ENCODE assay signal across 1 cellular context in the genomic region with DNA sequence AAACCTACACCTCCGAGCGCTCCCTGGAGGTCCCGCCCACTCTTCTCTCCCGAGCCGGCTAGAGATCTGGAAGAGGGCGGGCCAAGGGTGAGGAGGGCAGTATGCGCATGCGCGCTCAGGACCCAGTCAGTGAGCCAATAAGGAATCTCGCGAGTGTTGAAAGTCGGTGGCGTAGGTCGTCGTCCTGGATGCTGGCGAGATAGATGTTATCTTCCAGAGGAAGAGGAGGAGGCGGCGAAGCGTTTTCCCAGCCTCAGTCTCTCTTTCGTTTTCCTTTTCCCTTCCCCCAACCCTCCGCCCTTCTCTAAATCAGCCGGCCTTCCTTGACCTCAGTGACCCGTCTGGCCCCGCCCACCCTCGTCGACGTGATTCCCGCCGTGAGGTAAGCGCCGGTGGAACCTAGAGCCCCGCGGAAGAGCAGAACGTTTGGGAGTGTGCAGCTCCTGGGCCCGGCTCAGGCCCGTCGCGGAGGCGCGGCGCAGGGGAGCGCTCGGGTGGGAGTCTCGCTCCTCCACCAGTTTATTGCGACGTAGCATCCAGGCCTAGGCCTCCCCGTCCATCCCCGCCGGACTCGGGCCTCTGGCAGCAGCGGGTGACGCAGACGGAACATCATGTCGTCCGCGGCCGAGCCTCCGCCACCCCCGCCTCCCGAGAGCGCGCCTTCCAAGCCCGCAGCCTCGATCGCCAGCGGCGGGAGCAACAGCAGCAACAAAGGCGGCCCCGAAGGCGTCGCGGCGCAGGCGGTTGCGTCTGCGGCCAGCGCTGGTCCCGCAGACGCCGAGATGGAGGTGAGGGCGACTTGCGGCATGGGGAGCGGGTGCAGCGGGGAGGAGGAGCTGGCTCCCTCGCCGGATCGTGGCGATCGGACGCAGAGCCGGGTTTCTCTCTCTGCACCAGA.
A peak's percentile ranks its signal among the peaks of the same experiment; 100 is the strongest.
TF ChIP-seq lines count a peak whose summit lies in the region.

A gene with protein sequence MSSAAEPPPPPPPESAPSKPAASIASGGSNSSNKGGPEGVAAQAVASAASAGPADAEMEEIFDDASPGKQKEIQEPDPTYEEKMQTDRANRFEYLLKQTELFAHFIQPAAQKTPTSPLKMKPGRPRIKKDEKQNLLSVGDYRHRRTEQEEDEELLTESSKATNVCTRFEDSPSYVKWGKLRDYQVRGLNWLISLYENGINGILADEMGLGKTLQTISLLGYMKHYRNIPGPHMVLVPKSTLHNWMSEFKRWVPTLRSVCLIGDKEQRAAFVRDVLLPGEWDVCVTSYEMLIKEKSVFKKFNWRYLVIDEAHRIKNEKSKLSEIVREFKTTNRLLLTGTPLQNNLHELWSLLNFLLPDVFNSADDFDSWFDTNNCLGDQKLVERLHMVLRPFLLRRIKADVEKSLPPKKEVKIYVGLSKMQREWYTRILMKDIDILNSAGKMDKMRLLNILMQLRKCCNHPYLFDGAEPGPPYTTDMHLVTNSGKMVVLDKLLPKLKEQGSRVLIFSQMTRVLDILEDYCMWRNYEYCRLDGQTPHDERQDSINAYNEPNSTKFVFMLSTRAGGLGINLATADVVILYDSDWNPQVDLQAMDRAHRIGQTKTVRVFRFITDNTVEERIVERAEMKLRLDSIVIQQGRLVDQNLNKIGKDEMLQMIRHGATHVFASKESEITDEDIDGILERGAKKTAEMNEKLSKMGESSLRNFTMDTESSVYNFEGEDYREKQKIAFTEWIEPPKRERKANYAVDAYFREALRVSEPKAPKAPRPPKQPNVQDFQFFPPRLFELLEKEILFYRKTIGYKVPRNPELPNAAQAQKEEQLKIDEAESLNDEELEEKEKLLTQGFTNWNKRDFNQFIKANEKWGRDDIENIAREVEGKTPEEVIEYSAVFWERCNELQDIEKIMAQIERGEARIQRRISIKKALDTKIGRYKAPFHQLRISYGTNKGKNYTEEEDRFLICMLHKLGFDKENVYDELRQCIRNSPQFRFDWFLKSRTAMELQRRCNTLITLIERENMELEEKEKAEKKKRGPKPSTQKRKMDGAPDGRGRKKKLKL (plus strand): TSS at position 389 of the 898 bp plus-strand sequence. CDS start 223 bp downstream, at position 612.

TF ChIP-seq in HepG2, 621 proteins besides CTCF, POLR2A, EP300 and RAD21 (continued from another document and continues in another):
- TF ChIP-seq ZBTB40 (IDR thresholded peaks at IDR 0.05) (no peak), ZBTB40 (CRISPR knock-in tag; IDR thresholded peaks at IDR 0.05) (peak; percentile 58), TIGD3 (CRISPR knock-in tag; IDR thresholded peaks at IDR 0.05; ENCODE audit: borderline replicate concordance) (peak; percentile 61; the same call in 1 of the 2 replicates), ZNF24 (IDR thresholded peaks at IDR 0.05) (no peak), ZNF678 (CRISPR knock-in tag; IDR thresholded peaks at IDR 0.05) (no peak), CHD4 (IDR thresholded peaks at IDR 0.05; ENCODE audit: borderline replicate concordance, low read length) (no peak), ZNF768 (CRISPR knock-in tag; IDR thresholded peaks at IDR 0.05) (peak; percentile 56; the same call in 1 of the 2 replicates), ZNF607 (CRISPR knock-in tag; IDR thresholded peaks at IDR 0.05; ENCODE audit: borderline replicate concordance) (0 out of 2 replicates have a peak, but pooled peaks have one; percentile 56), ZNF33B (CRISPR knock-in tag; IDR thresholded peaks at IDR 0.05) (no peak; the same call in 1 of the 2 replicates), MBNL3 (CRISPR knock-in tag; conservative IDR thresholded peaks at IDR 0.05) (no peak), ATF7-NPFF (CRISPR knock-in tag; IDR thresholded peaks at IDR 0.05; ENCODE audit: low read depth) (peak; percentile 32; the same call in 1 of the 2 replicates), SAP130 (CRISPR knock-in tag; IDR thresholded peaks at IDR 0.05; ENCODE audit: low read depth) (peak; percentile 74), GLI4 (CRISPR knock-in tag; IDR thresholded peaks at IDR 0.05; ENCODE audit: borderline replicate concordance) (peak; percentile 79; the same call in 1 of the 2 replicates), ZNF75D (CRISPR knock-in tag; IDR thresholded peaks at IDR 0.05; ENCODE audit: borderline replicate concordance) (no peak), KDM4B (CRISPR knock-in tag; IDR thresholded peaks at IDR 0.05) (no peak), SOX6 (IDR thresholded peaks at IDR 0.05) (no peak), SOX6 (CRISPR knock-in tag; IDR thresholded peaks at IDR 0.05) (peak; percentile 38; the same call in 1 of the 2 replicates), EED (CRISPR knock-in tag; IDR thresholded peaks at IDR 0.05) (peak; percentile 85; the same call in 1 of the 2 replicates), ZNF503 (CRISPR knock-in tag; IDR thresholded peaks at IDR 0.05) (no peak), ZMYM2 (CRISPR knock-in tag; IDR thresholded peaks at IDR 0.05) (peak; percentile 79), CEBPB (IDR thresholded peaks at IDR 0.05; ENCODE audit: borderline replicate concordance, low read depth, low read length) (peak; percentile 34; the same call in 1 of the 2 replicates), ZNF343 (CRISPR knock-in tag; IDR thresholded peaks at IDR 0.05) (no peak), ZNF382 (CRISPR knock-in tag; IDR thresholded peaks at IDR 0.05; ENCODE audit: borderline replicate concordance) (no peak), ZNF569 (CRISPR knock-in tag; IDR thresholded peaks at IDR 0.05; ENCODE audit: borderline replicate concordance) (no peak), ZNF136 (CRISPR knock-in tag; IDR thresholded peaks at IDR 0.05; ENCODE audit: low read depth) (no peak), GPN1 (CRISPR knock-in tag; IDR thresholded peaks at IDR 0.05; ENCODE audit: borderline replicate concordance) (peak; percentile 72; the same call in 1 of the 2 replicates), SOX5 (CRISPR knock-in tag; IDR thresholded peaks at IDR 0.05; ENCODE audit: borderline replicate concordance) (no peak; the same call in 1 of the 2 replicates), NBN (conservative IDR thresholded peaks at IDR 0.05) (no peak)
- TF ChIP-seq, protein P1, sequence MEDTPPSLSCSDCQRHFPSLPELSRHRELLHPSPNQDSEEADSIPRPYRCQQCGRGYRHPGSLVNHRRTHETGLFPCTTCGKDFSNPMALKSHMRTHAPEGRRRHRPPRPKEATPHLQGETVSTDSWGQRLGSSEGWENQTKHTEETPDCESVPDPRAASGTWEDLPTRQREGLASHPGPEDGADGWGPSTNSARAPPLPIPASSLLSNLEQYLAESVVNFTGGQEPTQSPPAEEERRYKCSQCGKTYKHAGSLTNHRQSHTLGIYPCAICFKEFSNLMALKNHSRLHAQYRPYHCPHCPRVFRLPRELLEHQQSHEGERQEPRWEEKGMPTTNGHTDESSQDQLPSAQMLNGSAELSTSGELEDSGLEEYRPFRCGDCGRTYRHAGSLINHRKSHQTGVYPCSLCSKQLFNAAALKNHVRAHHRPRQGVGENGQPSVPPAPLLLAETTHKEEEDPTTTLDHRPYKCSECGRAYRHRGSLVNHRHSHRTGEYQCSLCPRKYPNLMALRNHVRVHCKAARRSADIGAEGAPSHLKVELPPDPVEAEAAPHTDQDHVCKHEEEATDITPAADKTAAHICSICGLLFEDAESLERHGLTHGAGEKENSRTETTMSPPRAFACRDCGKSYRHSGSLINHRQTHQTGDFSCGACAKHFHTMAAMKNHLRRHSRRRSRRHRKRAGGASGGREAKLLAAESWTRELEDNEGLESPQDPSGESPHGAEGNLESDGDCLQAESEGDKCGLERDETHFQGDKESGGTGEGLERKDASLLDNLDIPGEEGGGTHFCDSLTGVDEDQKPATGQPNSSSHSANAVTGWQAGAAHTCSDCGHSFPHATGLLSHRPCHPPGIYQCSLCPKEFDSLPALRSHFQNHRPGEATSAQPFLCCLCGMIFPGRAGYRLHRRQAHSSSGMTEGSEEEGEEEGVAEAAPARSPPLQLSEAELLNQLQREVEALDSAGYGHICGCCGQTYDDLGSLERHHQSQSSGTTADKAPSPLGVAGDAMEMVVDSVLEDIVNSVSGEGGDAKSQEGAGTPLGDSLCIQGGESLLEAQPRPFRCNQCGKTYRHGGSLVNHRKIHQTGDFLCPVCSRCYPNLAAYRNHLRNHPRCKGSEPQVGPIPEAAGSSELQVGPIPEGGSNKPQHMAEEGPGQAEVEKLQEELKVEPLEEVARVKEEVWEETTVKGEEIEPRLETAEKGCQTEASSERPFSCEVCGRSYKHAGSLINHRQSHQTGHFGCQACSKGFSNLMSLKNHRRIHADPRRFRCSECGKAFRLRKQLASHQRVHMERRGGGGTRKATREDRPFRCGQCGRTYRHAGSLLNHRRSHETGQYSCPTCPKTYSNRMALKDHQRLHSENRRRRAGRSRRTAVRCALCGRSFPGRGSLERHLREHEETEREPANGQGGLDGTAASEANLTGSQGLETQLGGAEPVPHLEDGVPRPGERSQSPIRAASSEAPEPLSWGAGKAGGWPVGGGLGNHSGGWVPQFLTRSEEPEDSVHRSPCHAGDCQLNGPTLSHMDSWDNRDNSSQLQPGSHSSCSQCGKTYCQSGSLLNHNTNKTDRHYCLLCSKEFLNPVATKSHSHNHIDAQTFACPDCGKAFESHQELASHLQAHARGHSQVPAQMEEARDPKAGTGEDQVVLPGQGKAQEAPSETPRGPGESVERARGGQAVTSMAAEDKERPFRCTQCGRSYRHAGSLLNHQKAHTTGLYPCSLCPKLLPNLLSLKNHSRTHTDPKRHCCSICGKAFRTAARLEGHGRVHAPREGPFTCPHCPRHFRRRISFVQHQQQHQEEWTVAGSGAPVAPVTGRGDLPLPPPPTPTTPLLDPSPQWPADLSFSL (CRISPR knock-in tag; IDR thresholded peaks at IDR 0.05), result no peak; the same call in 1 of the 2 replicates
